ENCODE assay signal across 11 cellular contexts in genomic region chr1:183877321-183877720, GRCh38.
DNase-seq lines count a peak whose midpoint lies in the region; ATAC-seq, FAIRE-seq and TF ChIP-seq lines count a peak whose summit lies in the region.
"Had no signal": no experiment of that assay in that cellular context is flagged by ENCODE, and none has a peak within 500 bp of the region (broad histone marks: within the 10 kb centered on the region; RNA-seq: fewer than 3 reads in every experiment).

No MANE protein-coding gene starts in this region.

- DNase-seq in AG20443 (ENCODE audit: low spot score) (peak; percentile 76), K562 (ENCODE audit: extremely low read depth in 1 of 4, low spot score in 3 of 4) (no peak), hepatocyte (ENCODE audit: low spot score) (peak; percentile 57), posterior vena cava (ENCODE audit: low spot score) (peak; percentile 80), retina (no peak), OCI-LY7 (ENCODE audit: low spot score) (no peak)
- DNase-seq in naive thymus-derived CD8-positive, alpha-beta T cell: no peak
- DNase-seq: Caco-2, NCI-H1436 treated with DMSO at 0.1 percent for 48 hours had no signal

- H3K36me3 ChIP-seq in K562 (ENCODE audit: control insufficient read depth, insufficient read depth, low read length): no peaks in the 10 kb centered on the region
- no peaks in the 10 kb centered on the region for H3K36me3 ChIP-seq in hepatocyte (replicated peaks; ENCODE audit: insufficient read depth, low read depth)
- H3K36me3 ChIP-seq in OCI-LY7 (ENCODE audit: insufficient read depth, low read length): no peaks in the 10 kb centered on the region

- H3K79me2 ChIP-seq in K562 (ENCODE audit: control insufficient read depth, insufficient read depth, low read length) (no peaks in the 10 kb centered on the region), hepatocyte (no peaks in the 10 kb centered on the region), OCI-LY7 (ENCODE audit: insufficient read depth, low read depth, low read length) (no peaks in the 10 kb centered on the region)

- H3K4me1 Mint-ChIP-seq in naive thymus-derived CD8-positive, alpha-beta T cell: peaks cover 13 to 21% (median 15%) of the 10 kb centered on the region in 4 donors

- peaks cover 12 to 17% of the 10 kb centered on the region in 2 experiments; a peak in 4 of 5 replicates for H3K27me3 ChIP-seq in K562 (ENCODE audit: control insufficient read depth in 2 of 2, insufficient read depth in 2 of 2, low read length in 2 of 2)
- H3K27me3 ChIP-seq in hepatocyte: no peaks in the 10 kb centered on the region

- no peak for FAIRE-seq in K562 (lab: Jason Lieb, UNC)

- H3K9ac ChIP-seq in K562 (ENCODE audit: insufficient read depth in 1 of 2, low read depth in 2 of 2, low read length in 2 of 2): no peak overlapping the region

- under 1% methylated on average over 8 of the region's 8 CpGs for WGBS in K562 (ENCODE audit: insufficient coverage, low coverage, missing lambda C conversion rate)
- 65% methylated on average over 8 of the region's 8 CpGs for WGBS in hepatocyte (ENCODE audit: low lambda C conversion rate, missing lambda C conversion rate)

- POLR2A ChIA-PET in K562 (lab: Yijun Ruan, JAX): no interaction called here
- POLR2A ChIA-PET in OCI-LY7 (lab: Charles Lee): no interaction called here
- POLR2A ChIA-PET in naive thymus-derived CD8-positive, alpha-beta T cell (lab: Charles Lee): no interaction called here

- H3K27ac Mint-ChIP-seq in naive thymus-derived CD8-positive, alpha-beta T cell: peak overlapping the region in 1 of 10 donors; percentile 33
- H3K27ac Mint-ChIP-seq: activated T-helper 1 cell treated with anti-CD3 and anti-CD28 coated beads, Interleukin-12 subunit alpha, Interleukin-12 subunit beta, Interleukin-2, Interleukin-4 antibody, amounts not matched to agents 30 ng/mL and 10 ng/mL and 1 ng/mL, durations not matched to agents 14 hours and 24 hours and 36 hours had no signal

- H3K27ac ChIP-seq in K562 (ENCODE audit: extremely low read depth, low read depth, low read length) (no peak overlapping the region), hepatocyte (peak overlapping the region; percentile 61), OCI-LY7 (ENCODE audit: low read depth, low read length, poor library complexity, severe bottlenecking) (no peak overlapping the region)

- H3K36me3 Mint-ChIP-seq in naive thymus-derived CD8-positive, alpha-beta T cell: peaks cover 0 to 2% (median 2%) of the 10 kb centered on the region in 3 donors

- H3K4me2 ChIP-seq in K562 (ENCODE audit: insufficient read depth, low read length) (no peak overlapping the region), hepatocyte (peak overlapping the region; percentile 28), OCI-LY7 (ENCODE audit: low read length) (no peak overlapping the region)

- H3K4me1 ChIP-seq in K562 (replicated peaks in 1 of 2; ENCODE audit: control insufficient read depth in 2 of 2, insufficient read depth in 2 of 2, low read length in 2 of 2): no peaks in the 10 kb centered on the region
- peaks cover 69% of the 10 kb centered on the region for H3K4me1 ChIP-seq in hepatocyte (ENCODE audit: insufficient read depth)
- no peaks in the 10 kb centered on the region for H3K4me1 ChIP-seq in OCI-LY7 (ENCODE audit: insufficient read depth, low read length, poor library complexity, severe bottlenecking)

- no peak overlapping the region for H2AFZ ChIP-seq in K562 (ENCODE audit: low read depth, low read length)
- no peak overlapping the region for H2AFZ ChIP-seq in hepatocyte
- H2AFZ ChIP-seq in OCI-LY7 (ENCODE audit: low read length): no peak overlapping the region

- H3K4me3 Mint-ChIP-seq in naive thymus-derived CD8-positive, alpha-beta T cell: no peak overlapping the region
- H3K4me3 Mint-ChIP-seq: activated T-helper 1 cell treated with anti-CD3 and anti-CD28 coated beads, Interleukin-12 subunit alpha, Interleukin-12 subunit beta, Interleukin-2, Interleukin-4 antibody, amounts not matched to agents 30 ng/mL and 10 ng/mL and 1 ng/mL, durations not matched to agents 14 hours and 24 hours and 36 hours had no signal

- no peaks in the 10 kb centered on the region for H3K9me1 ChIP-seq in K562 (ENCODE audit: control insufficient read depth, insufficient read depth, low read length)

- H3K9me2 ChIP-seq in hepatocyte (replicated peaks; ENCODE audit: insufficient read depth) (no peaks in the 10 kb centered on the region), OCI-LY7 (ENCODE audit: insufficient read depth, low read length) (no peaks in the 10 kb centered on the region)

- ATAC-seq in K562 (peak; percentile 26; the same call in 1 of the 3 replicates), GM21360 (IDR thresholded peaks at IDR 0.05; ENCODE audit: unreplicated experiment) (no peak)
- ATAC-seq in naive thymus-derived CD8-positive, alpha-beta T cell: no peak

- BruUV-seq in K562 (replicated peaks; lab: Mats Ljungman, UMichigan) (no TSS peak), OCI-LY7 (replicated peaks; lab: Mats Ljungman, UMichigan) (no TSS peak)

- TF ChIP-seq CTCF in K562 (IDR thresholded peaks at IDR 0.05 in 2 of 3, conservative IDR thresholded peaks at IDR 0.05 in 1 of 3; ENCODE audit: insufficient read depth in 2 of 3, low read depth in 1 of 3, low read length in 3 of 3) (no peak), hepatocyte (IDR thresholded peaks at IDR 0.05; ENCODE audit: poor library complexity) (no peak), OCI-LY7 (conservative IDR thresholded peaks at IDR 0.05; ENCODE audit: low read length) (no peak)

- no peaks in the 10 kb centered on the region for H3K9me3 Mint-ChIP-seq in naive thymus-derived CD8-positive, alpha-beta T cell
- H3K9me3 Mint-ChIP-seq: activated T-helper 1 cell treated with anti-CD3 and anti-CD28 coated beads, Interleukin-12 subunit alpha, Interleukin-12 subunit beta, Interleukin-2, Interleukin-4 antibody, amounts not matched to agents 30 ng/mL and 10 ng/mL and 1 ng/mL, durations not matched to agents 14 hours and 24 hours and 36 hours had no signal

- CTCF ChIA-PET in K562 (lab: Yijun Ruan, JAX; ENCODE audit: low intra/inter-chr PET ratio): no interaction called here
- CTCF ChIA-PET in OCI-LY7 (lab: Charles Lee; ENCODE audit: unreplicated experiment): no interaction called here

- in situ Hi-C loops in K562 (cut with MboI): no loop called here

- H4K20me1 ChIP-seq in K562 (replicated peaks; ENCODE audit: control insufficient read depth, insufficient read depth, low read length) (no peaks in the 10 kb centered on the region), hepatocyte (ENCODE audit: insufficient read depth, poor library complexity, severe bottlenecking) (no peaks in the 10 kb centered on the region), OCI-LY7 (ENCODE audit: insufficient read depth, low read length) (no peaks in the 10 kb centered on the region)

- intact Hi-C loops in K562 (cut with micrococcal nuclease) (no loop called here), posterior vena cava (cut with DNase I) (loop anchor here in 1 of 2 donors (10.0 kb wide), 1 partner anchor 53 kb away; no protein-coding TSS in a partner anchor), OCI-LY7 (cut with micrococcal nuclease; ENCODE audit: unreplicated experiment) (no loop called here)

- H3K9me3 ChIP-seq in K562 (replicated peaks; ENCODE audit: control insufficient read depth, insufficient read depth, low read depth, low read length) (no peaks in the 10 kb centered on the region), hepatocyte (ENCODE audit: low read depth) (no peaks in the 10 kb centered on the region), OCI-LY7 (ENCODE audit: low read length) (no peaks in the 10 kb centered on the region)
- H3K9me3 ChIP-seq: Caco-2 had no signal

- peaks cover 0 to 1% (median 0%) of the 10 kb centered on the region in 5 donors for H3K27me3 Mint-ChIP-seq in naive thymus-derived CD8-positive, alpha-beta T cell

- H3K4me3 ChIP-seq in K562 (no peak overlapping the region), hepatocyte (no peak overlapping the region), OCI-LY7 (ENCODE audit: low read depth, low read length, poor library complexity, severe bottlenecking) (no peak overlapping the region)

- no peak for TF ChIP-seq RAD21 in K562 (CRISPR knock-in tag; conservative IDR thresholded peaks at IDR 0.05 in 1 of 2, IDR thresholded peaks at IDR 0.05 in 1 of 2)

- TF ChIP-seq POLR2A in K562 (conservative IDR thresholded peaks at IDR 0.05): no peak

- TF ChIP-seq EP300 in K562 (IDR thresholded peaks at IDR 0.05; ENCODE audit: low read length): no peak

TF ChIP-seq in K562, 482 proteins besides CTCF, POLR2A, EP300 and RAD21:
- TF ChIP-seq EHMT2 (IDR thresholded peaks at IDR 0.05) (no peak), GABPB1 (CRISPR knock-in tag; IDR thresholded peaks at IDR 0.05) (no peak), ZNF316 (IDR thresholded peaks at IDR 0.05) (no peak), NR4A1 (CRISPR knock-in tag; IDR thresholded peaks at IDR 0.05) (no peak), NR4A1 (tag; IDR thresholded peaks at IDR 0.05) (no peak), DDX20 (tag; IDR thresholded peaks at IDR 0.05; ENCODE audit: low read depth) (no peak)
- TF ChIP-seq, protein P1, sequence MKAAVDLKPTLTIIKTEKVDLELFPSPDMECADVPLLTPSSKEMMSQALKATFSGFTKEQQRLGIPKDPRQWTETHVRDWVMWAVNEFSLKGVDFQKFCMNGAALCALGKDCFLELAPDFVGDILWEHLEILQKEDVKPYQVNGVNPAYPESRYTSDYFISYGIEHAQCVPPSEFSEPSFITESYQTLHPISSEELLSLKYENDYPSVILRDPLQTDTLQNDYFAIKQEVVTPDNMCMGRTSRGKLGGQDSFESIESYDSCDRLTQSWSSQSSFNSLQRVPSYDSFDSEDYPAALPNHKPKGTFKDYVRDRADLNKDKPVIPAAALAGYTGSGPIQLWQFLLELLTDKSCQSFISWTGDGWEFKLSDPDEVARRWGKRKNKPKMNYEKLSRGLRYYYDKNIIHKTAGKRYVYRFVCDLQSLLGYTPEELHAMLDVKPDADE (conservative IDR thresholded peaks at IDR 0.05; ENCODE audit: control insufficient read depth, low read depth, low read length): no peak

Comparison
In these comparisons a context has a peak if more than half of its experiments do, and no peak if none do; other contexts are left out.
1. DNase-seq: peak in AG20443 (single experiment), hepatocyte (single experiment) and posterior vena cava (single experiment); none in K562 (0 of 4), retina (single experiment), OCI-LY7 (single experiment) and naive thymus-derived CD8-positive, alpha-beta T cell (0 of 10).